ENCODE assay signal across 8 cellular contexts in the genomic region with DNA sequence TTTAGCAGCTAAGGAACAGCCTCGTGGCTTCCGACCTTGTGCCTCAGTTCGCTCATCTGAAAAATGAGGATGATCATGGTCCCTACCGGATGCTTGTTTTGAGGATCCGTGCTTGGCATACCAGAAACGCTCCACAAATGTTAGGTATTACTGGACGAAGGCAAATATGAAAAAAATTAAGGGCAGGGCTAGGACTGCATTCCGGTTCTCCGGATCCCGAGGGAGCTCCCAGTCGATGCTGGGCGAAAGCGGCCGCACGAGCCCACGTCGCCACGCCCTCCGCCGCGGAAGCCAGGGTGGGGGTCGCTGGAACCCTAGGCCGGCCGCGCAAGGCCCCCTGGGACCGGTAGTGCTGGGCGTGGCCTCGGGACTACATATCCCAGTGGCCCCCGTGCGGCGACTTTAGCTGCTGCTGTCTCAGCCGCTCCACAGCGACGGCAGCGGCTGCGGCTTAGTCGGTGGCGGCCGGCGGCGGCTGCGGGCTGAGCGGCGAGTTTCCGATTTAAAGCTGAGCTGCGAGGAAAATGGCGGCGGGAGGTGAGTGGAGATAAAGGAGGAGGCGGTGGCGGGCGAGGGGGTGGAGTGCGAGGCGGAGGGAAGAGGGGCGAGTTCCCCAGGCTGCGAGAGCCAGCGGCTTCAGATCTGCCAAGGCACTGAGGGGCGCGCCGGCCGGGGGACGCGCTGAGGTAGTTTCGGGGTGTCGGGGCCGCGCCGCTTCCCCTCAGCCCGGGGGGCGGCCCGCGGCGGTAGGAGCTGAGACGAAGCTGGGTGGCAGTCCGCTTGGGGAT. TPM values are rescaled to one million over a fixed set of nuclear protein-coding genes. Genes with fewer than 3 reads are reported as not detected.
DNase-seq lines count a peak whose midpoint lies in the region; TF ChIP-seq lines count a peak whose summit lies in the region.

NCOA3 (plus strand) TSS at position 405 of the 788 bp plus-strand sequence. CDS start 120,361 bp downstream, outside the sequence.

- H3K27me3 Mint-ChIP-seq in nephron progenitor cell (ENCODE audit: low read depth, poor library complexity): peaks cover 7% of the 10 kb centered on the region
- no peaks in the 10 kb centered on the region for H3K27me3 Mint-ChIP-seq in stimulated activated naive CD8-positive, alpha-beta T cell treated with anti-CD3 and anti-CD28 coated beads, Interleukin-15, Interleukin-2, amounts not matched to agents 100 ng/mL and 50 ng/mL, for 24 hours

- no peaks in the 10 kb centered on the region for H3K9me3 Mint-ChIP-seq in nephron progenitor cell
- no peaks in the 10 kb centered on the region for H3K9me3 Mint-ChIP-seq in stimulated activated naive CD8-positive, alpha-beta T cell treated with anti-CD3 and anti-CD28 coated beads, Interleukin-15, Interleukin-2, amounts not matched to agents 100 ng/mL and 50 ng/mL, for 24 hours

- peak; percentile 43 for TF ChIP-seq CTCF in nephron progenitor cell (IDR thresholded peaks at IDR 0.05)

- TF ChIP-seq POLR2A in Raji (IDR thresholded peaks at IDR 0.05; ENCODE audit: insufficient read depth, low read depth, low read length): peak; percentile 89

- peaks cover 46% of the 10 kb centered on the region for H3K4me1 Mint-ChIP-seq in nephron progenitor cell
- peaks cover 65% of the 10 kb centered on the region for H3K4me1 Mint-ChIP-seq in stimulated activated naive CD8-positive, alpha-beta T cell treated with anti-CD3 and anti-CD28 coated beads, Interleukin-15, Interleukin-2, amounts not matched to agents 100 ng/mL and 50 ng/mL, for 24 hours (ENCODE audit: low read depth)

- peak within 1 kb of the TSS; percentile 92 for H3K27ac Mint-ChIP-seq in nephron progenitor cell
- peak within 1 kb of the TSS; percentile 89 for H3K27ac Mint-ChIP-seq in stimulated activated naive CD8-positive, alpha-beta T cell treated with anti-CD3 and anti-CD28 coated beads, Interleukin-15, Interleukin-2, amounts not matched to agents 100 ng/mL and 50 ng/mL, for 24 hours

- H3K4me3 Mint-ChIP-seq in nephron progenitor cell: peak within 1 kb of the TSS; percentile 98
- H3K4me3 Mint-ChIP-seq in stimulated activated naive CD8-positive, alpha-beta T cell treated with anti-CD3 and anti-CD28 coated beads, Interleukin-15, Interleukin-2, amounts not matched to agents 100 ng/mL and 50 ng/mL, for 24 hours: peak within 1 kb of the TSS; percentile 94

- peak; percentile 97 for DNase-seq in ELF-1 (ENCODE audit: low read depth, low spot score)
- DNase-seq in GOT3 (lab: John Stamatoyannopoulos, UW): peak; percentile 75
- peak; percentile 97 for DNase-seq in M059J (ENCODE audit: low read depth)
- peak; percentile 87 for DNase-seq in activated T-helper 9 cell treated with anti-CD3 and anti-CD28 coated beads, Interleukin-2, amount 50 U/mL, for 16 hours (ENCODE audit: low read depth)
- DNase-seq in fibroblast of the conjunctiva (ENCODE audit: low read depth): peak; percentile 91
- DNase-seq in nephron progenitor cell: peak; percentile 98

- no peaks in the 10 kb centered on the region for H3K36me3 Mint-ChIP-seq in nephron progenitor cell (ENCODE audit: low read depth)
- H3K36me3 Mint-ChIP-seq in stimulated activated naive CD8-positive, alpha-beta T cell treated with anti-CD3 and anti-CD28 coated beads, Interleukin-15, Interleukin-2, amounts not matched to agents 100 ng/mL and 50 ng/mL, for 24 hours (ENCODE audit: low read depth): peaks cover 23% of the 10 kb centered on the region

RNA-seq across cellular contexts. Expression of gene NCOA3, which starts in this region (rescaled TPM):
- 23.4 and 35.6 TPM in 2 replicates for total RNA-seq in M059J (2014; rRNA removed; shearing (Covaris generic))

Comparison
In these comparisons a context has a peak if more than half of its experiments do, and no peak if none do; other contexts are left out.
1. Peak in every context shown above with its lines: DNase-seq.